1 cellular context compared by ENCODE assay signal in genomic region chr17:31853911-31854470, GRCh38.
TF ChIP-seq lines count a peak whose summit lies in the region.

No MANE protein-coding gene starts in this region.

TF ChIP-seq in HepG2, 621 proteins besides CTCF, POLR2A, EP300 and RAD21 (continues in another document):
- TF ChIP-seq JUND (CRISPR knock-in tag; IDR thresholded peaks at IDR 0.05) (no peak), SOX6 (IDR thresholded peaks at IDR 0.05) (no peak), SOX6 (CRISPR knock-in tag; IDR thresholded peaks at IDR 0.05) (peak; percentile 52; the same call in 1 of the 2 replicates), ZNF530 (CRISPR knock-in tag; IDR thresholded peaks at IDR 0.05; ENCODE audit: low read depth) (no peak), MIER2 (CRISPR knock-in tag; IDR thresholded peaks at IDR 0.05) (no peak), ZNF124 (CRISPR knock-in tag; IDR thresholded peaks at IDR 0.05) (no peak), ZNF770 (CRISPR knock-in tag; IDR thresholded peaks at IDR 0.05) (peak; percentile 93), TCF7L2 (IDR thresholded peaks at IDR 0.05; ENCODE audit: low read depth, low read length) (no peak), ZFP62 (CRISPR knock-in tag; IDR thresholded peaks at IDR 0.05) (no peak), ESRRA (CRISPR knock-in tag; IDR thresholded peaks at IDR 0.05; ENCODE audit: low read depth) (0 out of 2 replicates have a peak, but pooled peaks have one; percentile 29), HDAC2 (CRISPR knock-in tag; IDR thresholded peaks at IDR 0.05) (0 out of 2 replicates have a peak, but pooled peaks have one; percentile 37), HNF4G (IDR thresholded peaks at IDR 0.05; ENCODE audit: borderline replicate concordance, low read depth, low read length) (0 out of 2 replicates have a peak, but pooled peaks have one; percentile 14), HNF4G (CRISPR knock-in tag; IDR thresholded peaks at IDR 0.05; ENCODE audit: borderline replicate concordance, low read depth) (no peak), RXRA (CRISPR knock-in tag; IDR thresholded peaks at IDR 0.05) (0 out of 2 replicates have a peak, but pooled peaks have one; percentile 20), RARA (CRISPR knock-in tag; IDR thresholded peaks at IDR 0.05) (peak; percentile 36; the same call in 1 of the 2 replicates), HOXA3 (CRISPR knock-in tag; IDR thresholded peaks at IDR 0.05) (0 out of 2 replicates have a peak, but pooled peaks have one; percentile 45), LCORL (IDR thresholded peaks at IDR 0.05) (no peak), LCORL (CRISPR knock-in tag; IDR thresholded peaks at IDR 0.05) (peak; percentile 56; the same call in 1 of the 2 replicates), HMGXB4 (CRISPR knock-in tag; IDR thresholded peaks at IDR 0.05; ENCODE audit: borderline replicate concordance in 1 of 2, low read depth in 1 of 2) (no peak), CHD2 (IDR thresholded peaks at IDR 0.05; ENCODE audit: low read depth, low read length) (no peak), ARID5B (CRISPR knock-in tag; IDR thresholded peaks at IDR 0.05) (peak; percentile 15; the same call in 1 of the 2 replicates), LBX2 (CRISPR knock-in tag; IDR thresholded peaks at IDR 0.05; ENCODE audit: borderline replicate concordance) (no peak), TRIM24 (CRISPR knock-in tag; IDR thresholded peaks at IDR 0.05) (no peak), GATAD2A (CRISPR knock-in tag; IDR thresholded peaks at IDR 0.05) (peak; percentile 44; the same call in 1 of the 2 replicates), DMAP1 (CRISPR knock-in tag; IDR thresholded peaks at IDR 0.05) (no peak), MED13 (CRISPR knock-in tag; IDR thresholded peaks at IDR 0.05) (no peak), HNF4A (CRISPR knock-in tag; IDR thresholded peaks at IDR 0.05) (peak; percentile 80), PLRG1 (conservative IDR thresholded peaks at IDR 0.05) (no peak), SAFB2 (CRISPR knock-in tag; IDR thresholded peaks at IDR 0.05; ENCODE audit: borderline replicate concordance, low read depth) (no peak), ZNF772 (CRISPR knock-in tag; IDR thresholded peaks at IDR 0.05) (no peak)
- TF ChIP-seq, protein P1, sequence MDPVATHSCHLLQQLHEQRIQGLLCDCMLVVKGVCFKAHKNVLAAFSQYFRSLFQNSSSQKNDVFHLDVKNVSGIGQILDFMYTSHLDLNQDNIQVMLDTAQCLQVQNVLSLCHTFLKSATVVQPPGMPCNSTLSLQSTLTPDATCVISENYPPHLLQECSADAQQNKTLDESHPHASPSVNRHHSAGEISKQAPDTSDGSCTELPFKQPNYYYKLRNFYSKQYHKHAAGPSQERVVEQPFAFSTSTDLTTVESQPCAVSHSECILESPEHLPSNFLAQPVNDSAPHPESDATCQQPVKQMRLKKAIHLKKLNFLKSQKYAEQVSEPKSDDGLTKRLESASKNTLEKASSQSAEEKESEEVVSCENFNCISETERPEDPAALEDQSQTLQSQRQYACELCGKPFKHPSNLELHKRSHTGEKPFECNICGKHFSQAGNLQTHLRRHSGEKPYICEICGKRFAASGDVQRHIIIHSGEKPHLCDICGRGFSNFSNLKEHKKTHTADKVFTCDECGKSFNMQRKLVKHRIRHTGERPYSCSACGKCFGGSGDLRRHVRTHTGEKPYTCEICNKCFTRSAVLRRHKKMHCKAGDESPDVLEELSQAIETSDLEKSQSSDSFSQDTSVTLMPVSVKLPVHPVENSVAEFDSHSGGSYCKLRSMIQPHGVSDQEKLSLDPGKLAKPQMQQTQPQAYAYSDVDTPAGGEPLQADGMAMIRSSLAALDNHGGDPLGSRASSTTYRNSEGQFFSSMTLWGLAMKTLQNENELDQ (CRISPR knock-in tag; IDR thresholded peaks at IDR 0.05; ENCODE audit: borderline replicate concordance) = no peak
- TF ChIP-seq, protein P2, sequence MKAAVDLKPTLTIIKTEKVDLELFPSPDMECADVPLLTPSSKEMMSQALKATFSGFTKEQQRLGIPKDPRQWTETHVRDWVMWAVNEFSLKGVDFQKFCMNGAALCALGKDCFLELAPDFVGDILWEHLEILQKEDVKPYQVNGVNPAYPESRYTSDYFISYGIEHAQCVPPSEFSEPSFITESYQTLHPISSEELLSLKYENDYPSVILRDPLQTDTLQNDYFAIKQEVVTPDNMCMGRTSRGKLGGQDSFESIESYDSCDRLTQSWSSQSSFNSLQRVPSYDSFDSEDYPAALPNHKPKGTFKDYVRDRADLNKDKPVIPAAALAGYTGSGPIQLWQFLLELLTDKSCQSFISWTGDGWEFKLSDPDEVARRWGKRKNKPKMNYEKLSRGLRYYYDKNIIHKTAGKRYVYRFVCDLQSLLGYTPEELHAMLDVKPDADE (CRISPR knock-in tag; IDR thresholded peaks at IDR 0.05) = no peak
- TF ChIP-seq, protein P3, sequence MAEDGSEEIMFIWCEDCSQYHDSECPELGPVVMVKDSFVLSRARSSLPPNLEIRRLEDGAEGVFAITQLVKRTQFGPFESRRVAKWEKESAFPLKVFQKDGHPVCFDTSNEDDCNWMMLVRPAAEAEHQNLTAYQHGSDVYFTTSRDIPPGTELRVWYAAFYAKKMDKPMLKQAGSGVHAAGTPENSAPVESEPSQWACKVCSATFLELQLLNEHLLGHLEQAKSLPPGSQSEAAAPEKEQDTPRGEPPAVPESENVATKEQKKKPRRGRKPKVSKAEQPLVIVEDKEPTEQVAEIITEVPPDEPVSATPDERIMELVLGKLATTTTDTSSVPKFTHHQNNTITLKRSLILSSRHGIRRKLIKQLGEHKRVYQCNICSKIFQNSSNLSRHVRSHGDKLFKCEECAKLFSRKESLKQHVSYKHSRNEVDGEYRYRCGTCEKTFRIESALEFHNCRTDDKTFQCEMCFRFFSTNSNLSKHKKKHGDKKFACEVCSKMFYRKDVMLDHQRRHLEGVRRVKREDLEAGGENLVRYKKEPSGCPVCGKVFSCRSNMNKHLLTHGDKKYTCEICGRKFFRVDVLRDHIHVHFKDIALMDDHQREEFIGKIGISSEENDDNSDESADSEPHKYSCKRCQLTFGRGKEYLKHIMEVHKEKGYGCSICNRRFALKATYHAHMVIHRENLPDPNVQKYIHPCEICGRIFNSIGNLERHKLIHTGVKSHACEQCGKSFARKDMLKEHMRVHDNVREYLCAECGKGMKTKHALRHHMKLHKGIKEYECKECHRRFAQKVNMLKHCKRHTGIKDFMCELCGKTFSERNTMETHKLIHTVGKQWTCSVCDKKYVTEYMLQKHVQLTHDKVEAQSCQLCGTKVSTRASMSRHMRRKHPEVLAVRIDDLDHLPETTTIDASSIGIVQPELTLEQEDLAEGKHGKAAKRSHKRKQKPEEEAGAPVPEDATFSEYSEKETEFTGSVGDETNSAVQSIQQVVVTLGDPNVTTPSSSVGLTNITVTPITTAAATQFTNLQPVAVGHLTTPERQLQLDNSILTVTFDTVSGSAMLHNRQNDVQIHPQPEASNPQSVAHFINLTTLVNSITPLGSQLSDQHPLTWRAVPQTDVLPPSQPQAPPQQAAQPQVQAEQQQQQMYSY (CRISPR knock-in tag; IDR thresholded peaks at IDR 0.05) = peak; percentile 96
- TF ChIP-seq, protein P4, sequence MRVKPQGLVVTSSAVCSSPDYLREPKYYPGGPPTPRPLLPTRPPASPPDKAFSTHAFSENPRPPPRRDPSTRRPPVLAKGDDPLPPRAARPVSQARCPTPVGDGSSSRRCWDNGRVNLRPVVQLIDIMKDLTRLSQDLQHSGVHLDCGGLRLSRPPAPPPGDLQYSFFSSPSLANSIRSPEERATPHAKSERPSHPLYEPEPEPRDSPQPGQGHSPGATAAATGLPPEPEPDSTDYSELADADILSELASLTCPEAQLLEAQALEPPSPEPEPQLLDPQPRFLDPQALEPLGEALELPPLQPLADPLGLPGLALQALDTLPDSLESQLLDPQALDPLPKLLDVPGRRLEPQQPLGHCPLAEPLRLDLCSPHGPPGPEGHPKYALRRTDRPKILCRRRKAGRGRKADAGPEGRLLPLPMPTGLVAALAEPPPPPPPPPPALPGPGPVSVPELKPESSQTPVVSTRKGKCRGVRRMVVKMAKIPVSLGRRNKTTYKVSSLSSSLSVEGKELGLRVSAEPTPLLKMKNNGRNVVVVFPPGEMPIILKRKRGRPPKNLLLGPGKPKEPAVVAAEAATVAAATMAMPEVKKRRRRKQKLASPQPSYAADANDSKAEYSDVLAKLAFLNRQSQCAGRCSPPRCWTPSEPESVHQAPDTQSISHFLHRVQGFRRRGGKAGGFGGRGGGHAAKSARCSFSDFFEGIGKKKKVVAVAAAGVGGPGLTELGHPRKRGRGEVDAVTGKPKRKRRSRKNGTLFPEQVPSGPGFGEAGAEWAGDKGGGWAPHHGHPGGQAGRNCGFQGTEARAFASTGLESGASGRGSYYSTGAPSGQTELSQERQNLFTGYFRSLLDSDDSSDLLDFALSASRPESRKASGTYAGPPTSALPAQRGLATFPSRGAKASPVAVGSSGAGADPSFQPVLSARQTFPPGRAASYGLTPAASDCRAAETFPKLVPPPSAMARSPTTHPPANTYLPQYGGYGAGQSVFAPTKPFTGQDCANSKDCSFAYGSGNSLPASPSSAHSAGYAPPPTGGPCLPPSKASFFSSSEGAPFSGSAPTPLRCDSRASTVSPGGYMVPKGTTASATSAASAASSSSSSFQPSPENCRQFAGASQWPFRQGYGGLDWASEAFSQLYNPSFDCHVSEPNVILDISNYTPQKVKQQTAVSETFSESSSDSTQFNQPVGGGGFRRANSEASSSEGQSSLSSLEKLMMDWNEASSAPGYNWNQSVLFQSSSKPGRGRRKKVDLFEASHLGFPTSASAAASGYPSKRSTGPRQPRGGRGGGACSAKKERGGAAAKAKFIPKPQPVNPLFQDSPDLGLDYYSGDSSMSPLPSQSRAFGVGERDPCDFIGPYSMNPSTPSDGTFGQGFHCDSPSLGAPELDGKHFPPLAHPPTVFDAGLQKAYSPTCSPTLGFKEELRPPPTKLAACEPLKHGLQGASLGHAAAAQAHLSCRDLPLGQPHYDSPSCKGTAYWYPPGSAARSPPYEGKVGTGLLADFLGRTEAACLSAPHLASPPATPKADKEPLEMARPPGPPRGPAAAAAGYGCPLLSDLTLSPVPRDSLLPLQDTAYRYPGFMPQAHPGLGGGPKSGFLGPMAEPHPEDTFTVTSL (CRISPR knock-in tag; IDR thresholded peaks at IDR 0.05; ENCODE audit: borderline replicate concordance) = no peak
- TF ChIP-seq, protein P5, sequence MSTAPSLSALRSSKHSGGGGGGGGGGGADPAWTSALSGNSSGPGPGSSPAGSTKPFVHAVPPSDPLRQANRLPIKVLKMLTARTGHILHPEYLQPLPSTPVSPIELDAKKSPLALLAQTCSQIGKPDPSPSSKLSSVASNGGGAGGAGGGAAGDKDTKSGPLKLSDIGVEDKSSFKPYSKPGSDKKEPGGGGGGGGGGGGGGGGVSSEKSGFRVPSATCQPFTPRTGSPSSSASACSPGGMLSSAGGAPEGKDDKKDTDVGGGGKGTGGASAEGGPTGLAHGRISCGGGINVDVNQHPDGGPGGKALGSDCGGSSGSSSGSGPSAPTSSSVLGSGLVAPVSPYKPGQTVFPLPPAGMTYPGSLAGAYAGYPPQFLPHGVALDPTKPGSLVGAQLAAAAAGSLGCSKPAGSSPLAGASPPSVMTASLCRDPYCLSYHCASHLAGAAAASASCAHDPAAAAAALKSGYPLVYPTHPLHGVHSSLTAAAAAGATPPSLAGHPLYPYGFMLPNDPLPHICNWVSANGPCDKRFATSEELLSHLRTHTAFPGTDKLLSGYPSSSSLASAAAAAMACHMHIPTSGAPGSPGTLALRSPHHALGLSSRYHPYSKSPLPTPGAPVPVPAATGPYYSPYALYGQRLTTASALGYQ (CRISPR knock-in tag; IDR thresholded peaks at IDR 0.05) = no peak
